Comparison of ENCODE assay signal across 21 cellular contexts in genomic region chr1:154288694-154289093, GRCh38. TPM values are rescaled to one million over a fixed set of nuclear protein-coding genes. Genes with fewer than 3 reads are reported as not detected.
"Had no signal": no experiment of that assay in that cellular context is flagged by ENCODE, and none has a peak within 500 bp of the region (broad histone marks: within the 10 kb centered on the region; RNA-seq: fewer than 3 reads in every experiment).

No MANE protein-coding gene starts in this region.

- H3K27me3 Mint-ChIP-seq: activated CD8-positive, alpha-beta T cell treated with anti-CD3 and anti-CD28 coated beads for 36 hours; activated naive CD8-positive, alpha-beta T cell; activated T-cell treated with anti-CD3 and anti-CD28 coated beads, Interleukin-2, amount 50 U/mL, for 24 hours had no signal

- H3K9me3 ChIP-seq: Peyer's patch had no signal

- H3K4me1 ChIP-seq: Peyer's patch had no signal

- ATAC-seq: activated CD4-positive, CD25-positive, alpha-beta regulatory T cell treated with anti-CD3 and anti-CD28 coated beads, Interleukin-2, amount 50 U/mL, for 24 hours; activated CD8-positive, alpha-beta T cell treated with anti-CD3 and anti-CD28 coated beads for 36 hours had no signal

- H3K36me3 ChIP-seq: brain microvascular endothelial cell, cardiac muscle cell, Peyer's patch had no signal

- H3K4me3 Mint-ChIP-seq: activated CD8-positive, alpha-beta T cell treated with anti-CD3 and anti-CD28 coated beads for 36 hours; activated naive CD4-positive, alpha-beta T cell treated with anti-CD3 and anti-CD28 coated beads for 36 hours; activated naive CD8-positive, alpha-beta T cell; activated T-cell treated with anti-CD3 and anti-CD28 coated beads, Interleukin-2, amount 50 U/mL, for 24 hours; T-helper 1 cell treated with Interleukin-12 subunit alpha and Interleukin-12 subunit beta and Interleukin-4 antibody, amounts not matched to agents 30 μg/mL and 1 μg/mL, for 36 hours had no signal

- H3K4me3 ChIP-seq: cardiac muscle cell, Peyer's patch had no signal

- H3K36me3 Mint-ChIP-seq: activated naive CD8-positive, alpha-beta T cell had no signal

- H3K27me3 ChIP-seq: brain microvascular endothelial cell, cardiac muscle cell, Peyer's patch had no signal

- DNase-seq: activated CD4-positive, alpha-beta T cell treated with anti-CD3 and anti-CD28 coated beads for 4 hours; activated CD8-positive, alpha-beta memory T cell treated with anti-CD3 and anti-CD28 coated beads, Interleukin-2, amount 50 U/mL, for 4 hours; activated CD8-positive, alpha-beta T cell treated with anti-CD3 and anti-CD28 coated beads for 36 hours; activated gamma-delta T cell; activated naive CD4-positive, alpha-beta T cell treated with anti-CD3 and anti-CD28 coated beads for 36 hours; activated T-cell treated with anti-CD3 and anti-CD28 coated beads, Interleukin-2, amount 50 U/mL, for 24 hours; brain microvascular endothelial cell; MM.1S; NCI-H1105; NCI-H1930; NCI-H510A treated with DMSO at 0.1 percent for 48 hours; NCI-H69; NK-92 treated with Interleukin-12 subunit alpha and Interleukin-12 subunit beta, amount 100 ng/mL, for 24 hours; OCI-M1; Peyer's patch; SHP77 treated with DMSO at 0.1 percent for 48 hours had no signal

- H3K27ac ChIP-seq: brain microvascular endothelial cell, cardiac muscle cell, Peyer's patch had no signal

- H3K27ac Mint-ChIP-seq: activated CD8-positive, alpha-beta T cell treated with anti-CD3 and anti-CD28 coated beads for 36 hours; activated naive CD4-positive, alpha-beta T cell treated with anti-CD3 and anti-CD28 coated beads for 36 hours; activated naive CD8-positive, alpha-beta T cell; activated T-cell treated with anti-CD3 and anti-CD28 coated beads, Interleukin-2, amount 50 U/mL, for 24 hours; T-helper 1 cell treated with Interleukin-12 subunit alpha and Interleukin-12 subunit beta and Interleukin-4 antibody, amounts not matched to agents 30 μg/mL and 1 μg/mL, for 36 hours had no signal

RNA-seq across cellular contexts. Expression of gene AQP10, which starts 32.2 kb away (rescaled TPM):
- total RNA-seq: activated naive CD4-positive, alpha-beta T cell treated with anti-CD3 and anti-CD28 coated beads for 36 hours; SK-MEL-5 had no signal
